Comparison of ENCODE assay signal across 14 cellular contexts in genomic region chr15:30791239-30791638, GRCh38.
A peak's percentile ranks its signal among the peaks of the same experiment; 100 is the strongest.
DNase-seq lines count a peak whose midpoint lies in the region; FAIRE-seq and TF ChIP-seq lines count a peak whose summit lies in the region.
"Had no signal": no experiment of that assay in that cellular context is flagged by ENCODE, and none has a peak within 500 bp of the region (broad histone marks: within the 10 kb centered on the region; RNA-seq: fewer than 3 reads in every experiment).

No MANE protein-coding gene starts in this region.

- H3K4me3 ChIP-seq in A673 (ENCODE audit: low read depth, low read length, poor library complexity, severe bottlenecking) (no peak overlapping the region), bronchial epithelial cell (ENCODE audit: low read depth, low read length) (no peak overlapping the region), thyroid gland (replicated peaks in 1 of 3) (no peak overlapping the region), testis (no peak overlapping the region)
- H3K4me3 ChIP-seq: BLaER1 treated with 17β-estradiol and CSF1 and Interleukin-3, amounts not matched to agents 10 nM and 100 nM; heart right ventricle had no signal

- BruUV-seq in A673 (replicated peaks; lab: Mats Ljungman, UMichigan) = no TSS peak

- TF ChIP-seq CTCF in A673 (conservative IDR thresholded peaks at IDR 0.05; ENCODE audit: low read depth, low read length) (no peak), bronchial epithelial cell (IDR thresholded peaks at IDR 0.05; ENCODE audit: insufficient read depth, low read length, severe bottlenecking) (no peak), thyroid gland (IDR thresholded peaks at IDR 0.05) (no peak), testis (IDR thresholded peaks at IDR 0.05) (no peak)

- H3K27ac ChIP-seq in A673 (ENCODE audit: low read depth, low read length, poor library complexity, severe bottlenecking) = no peak overlapping the region
- no peak overlapping the region for H3K27ac ChIP-seq in thyroid gland
- no peak overlapping the region for H3K27ac ChIP-seq in testis
- H3K27ac ChIP-seq: BLaER1 treated with 17β-estradiol and CSF1 and Interleukin-3, amounts not matched to agents 10 nM and 100 nM; heart right ventricle had no signal

- intact Hi-C loops in A673 (cut with micrococcal nuclease; ENCODE audit: unreplicated experiment) (loop anchor here (10.0 kb wide), 1 partner anchor 334 kb away; no protein-coding TSS in a partner anchor), thyroid gland (cut with DNase I) (no loop called here), testis (cut with DNase I; ENCODE audit: low total_unique reads) (no loop called here)

- DNase-seq in A673 (ENCODE audit: low spot score) (peak; percentile 67), Caki2 (ENCODE audit: low read depth) (peak; percentile 94), M059J (ENCODE audit: low read depth) (peak; percentile 16), bronchial epithelial cell (ENCODE audit: low read depth) (peak; percentile 1), thyroid gland (no peak), DMS153 (lab: John Stamatoyannopoulos, UW) (no peak), testis (no peak)
- no peak for DNase-seq in activated naive CD4-positive, alpha-beta T cell treated with Interleukin-2 at 50 U/mL for 16 hours
- DNase-seq: cortex of kidney; heart right ventricle; kidney glomerular epithelial cell; stimulated activated naive CD4-positive, alpha-beta T cell treated with Interleukin-2 at 50 U/mL for 16 hours had no signal

- H3K9me3 ChIP-seq in A673 (ENCODE audit: low read depth, low read length, poor library complexity, severe bottlenecking) (no peaks in the 10 kb centered on the region), thyroid gland (no peaks in the 10 kb centered on the region), testis (no peaks in the 10 kb centered on the region)
- H3K9me3 ChIP-seq: BLaER1 treated with 17β-estradiol and CSF1 and Interleukin-3, amounts not matched to agents 10 nM and 100 nM; heart right ventricle had no signal

- POLR2A ChIA-PET in A673 (lab: Charles Lee; ENCODE audit: low non-redundant PET) = no interaction called here

- FAIRE-seq in bronchial epithelial cell (lab: Jason Lieb, UNC) = no peak
- FAIRE-seq: TTC549 had no signal

- no peak for TF ChIP-seq POLR2A in thyroid gland (IDR thresholded peaks at IDR 0.05)
- no peak for TF ChIP-seq POLR2A in testis (IDR thresholded peaks at IDR 0.05)

- H3K27me3 ChIP-seq in A673 (replicated peaks; ENCODE audit: insufficient read depth, low read depth, low read length, poor library complexity) (no peaks in the 10 kb centered on the region), bronchial epithelial cell (ENCODE audit: control insufficient read depth, insufficient read depth, low read length) (peaks cover 3% of the 10 kb centered on the region), thyroid gland (no peaks in the 10 kb centered on the region), testis (no peaks in the 10 kb centered on the region)
- H3K27me3 ChIP-seq: BLaER1 treated with 17β-estradiol and CSF1 and Interleukin-3, amounts not matched to agents 10 nM and 100 nM had no signal

- H3K36me3 ChIP-seq in A673 (ENCODE audit: insufficient read depth, low read length, poor library complexity, severe bottlenecking) (no peaks in the 10 kb centered on the region), bronchial epithelial cell (ENCODE audit: control insufficient read depth, insufficient read depth, low read length) (no peaks in the 10 kb centered on the region), thyroid gland (no peaks in the 10 kb centered on the region), testis (ENCODE audit: low read depth, missing control alignments) (no peaks in the 10 kb centered on the region)
- H3K36me3 ChIP-seq: BLaER1 treated with 17β-estradiol and CSF1 and Interleukin-3, amounts not matched to agents 10 nM and 100 nM; heart right ventricle had no signal

- H3K4me1 ChIP-seq in A673 (ENCODE audit: insufficient read depth, low read length, poor library complexity, severe bottlenecking) (no peaks in the 10 kb centered on the region), thyroid gland (no peaks in the 10 kb centered on the region), testis (no peaks in the 10 kb centered on the region)
- H3K4me1 ChIP-seq: BLaER1 treated with 17β-estradiol and CSF1 and Interleukin-3, amounts not matched to agents 10 nM and 100 nM; heart right ventricle had no signal

- CTCF ChIA-PET in A673 (lab: Charles Lee) = no interaction called here

- 92 to 93% methylated on average over 8 to 9 of the region's 9 CpGs for WGBS in thyroid gland, 2 donors
- 91 to 93% methylated on average over 9 of the region's 9 CpGs for WGBS in testis, 2 donors

- in situ Hi-C loops in Caki2 (cut with HindIII; ENCODE audit: low pct_unique_long_range_greater_than_20kb, low sequenced_read_pairs) = no loop called here

Comparison
In these comparisons a context has a peak if more than half of its experiments do, and no peak if none do; other contexts are left out.
1. DNase-seq: peak in A673 (single experiment), Caki2 (single experiment), M059J (single experiment) and bronchial epithelial cell (single experiment); none in thyroid gland (0 of 2), DMS153 (single experiment), testis (single experiment) and activated naive CD4-positive, alpha-beta T cell treated with Interleukin-2 at 50 U/mL for 16 hours (single experiment).